In genomic region chr14:59407246-59407615, GRCh38 we compare ENCODE assay signal across 10 cellular contexts. TPM values are rescaled to one million over a fixed set of nuclear protein-coding genes. Genes with fewer than 3 reads are reported as not detected.
A peak's percentile ranks its signal among the peaks of the same experiment; 100 is the strongest.
DNase-seq lines count a peak whose midpoint lies in the region; FAIRE-seq and TF ChIP-seq lines count a peak whose summit lies in the region.
"Had no signal": no experiment of that assay in that cellular context is flagged by ENCODE, and none has a peak within 500 bp of the region (broad histone marks: within the 10 kb centered on the region; RNA-seq: fewer than 3 reads in every experiment).

No MANE protein-coding gene starts in this region.

- peaks cover 13% of the 10 kb centered on the region for H3K9me3 Mint-ChIP-seq in activated naive CD4-positive, alpha-beta T cell treated with anti-CD3 and anti-CD28 coated beads for 36 hours

- H3K4me1 Mint-ChIP-seq in activated naive CD4-positive, alpha-beta T cell treated with anti-CD3 and anti-CD28 coated beads for 36 hours (ENCODE audit: low read depth), result no peaks in the 10 kb centered on the region
- H3K4me1 Mint-ChIP-seq: T-helper 17 cell had no signal

- no peak for FAIRE-seq in GM12892 (lab: Jason Lieb, UNC)

- H3K27me3 Mint-ChIP-seq in activated naive CD4-positive, alpha-beta T cell treated with anti-CD3 and anti-CD28 coated beads for 36 hours (ENCODE audit: low read depth), result peaks cover 18% of the 10 kb centered on the region

- H3K36me3 Mint-ChIP-seq in activated naive CD4-positive, alpha-beta T cell treated with anti-CD3 and anti-CD28 coated beads for 36 hours (ENCODE audit: low read depth), result peaks cover 2% of the 10 kb centered on the region

- CTCF ChIA-PET in activated naive CD4-positive, alpha-beta T cell treated with anti-CD3 and anti-CD28 coated beads for 36 hours (lab: Charles Lee), result no interaction called here

- intact Hi-C loops in activated naive CD4-positive, alpha-beta T cell treated with anti-CD3 and anti-CD28 coated beads for 36 hours (cut with micrococcal nuclease), result no loop called here

- H3K27ac Mint-ChIP-seq in activated naive CD4-positive, alpha-beta T cell treated with anti-CD3 and anti-CD28 coated beads for 36 hours, result no peak overlapping the region
- H3K27ac Mint-ChIP-seq: T-helper 17 cell had no signal

- no peak overlapping the region for H3K4me3 Mint-ChIP-seq in activated naive CD4-positive, alpha-beta T cell treated with anti-CD3 and anti-CD28 coated beads for 36 hours
- H3K4me3 Mint-ChIP-seq: IgD-negative memory B cell, T-helper 17 cell had no signal

- TF ChIP-seq POLR2A in GM12892 (IDR thresholded peaks at IDR 0.05; ENCODE audit: low read depth, low read length), result no peak

- DNase-seq in M059J (ENCODE audit: low read depth) (peak; percentile 88), dedifferentiated amniotic fluid mesenchymal stem cell (ENCODE audit: extremely low spot score) (peak; percentile 84), kidney tubule cell (ENCODE audit: low spot score) (peak; percentile 32), stromal cell of bone marrow (ENCODE audit: low read depth) (peak; percentile 94), GM12892 (ENCODE audit: insufficient read length) (no peak)
- no peak for DNase-seq in activated naive CD4-positive, alpha-beta T cell treated with anti-CD3 and anti-CD28 coated beads for 36 hours
- no peak for DNase-seq in stimulated activated CD4-positive, alpha-beta T cell treated with anti-CD3 and anti-CD28 coated beads, Interleukin-12 subunit alpha, Interleukin-12 subunit beta, amount 100 ng/mL, for 4 hours
- DNase-seq in stimulated activated CD4-positive, alpha-beta T cell treated with anti-CD3 and anti-CD28 coated beads, Interleukin-15, amount 100 ng/mL, for 24 hours, result no peak
- DNase-seq: T-helper 17 cell had no signal

RNA-seq across cellular contexts. Expression of gene GPR135, which starts 57.9 kb away (rescaled TPM):
- 0.79 and 1.3 TPM in 2 replicates for total RNA-seq in M059J (2014; rRNA removed; shearing (Covaris generic))
- total RNA-seq in activated naive CD4-positive, alpha-beta T cell treated with anti-CD3 and anti-CD28 coated beads for 36 hours, result under 1 TPM; 0.64 to 0.67 TPM
- polyA plus RNA-seq in GM12892 (2012; ENCODE audit: missing spikeins), result 0.30 TPM

Comparison
In these comparisons a context has a peak if more than half of its experiments do, and no peak if none do; other contexts are left out.
1. DNase-seq: peak in M059J (single experiment), dedifferentiated amniotic fluid mesenchymal stem cell (single experiment), kidney tubule cell (single experiment) and stromal cell of bone marrow (single experiment); none in activated naive CD4-positive, alpha-beta T cell treated with anti-CD3 and anti-CD28 coated beads for 36 hours (single experiment), stimulated activated CD4-positive, alpha-beta T cell treated with anti-CD3 and anti-CD28 coated beads, Interleukin-12 subunit alpha, Interleukin-12 subunit beta, amount 100 ng/mL, for 4 hours (single experiment), stimulated activated CD4-positive, alpha-beta T cell treated with anti-CD3 and anti-CD28 coated beads, Interleukin-15, amount 100 ng/mL, for 24 hours (single experiment) and GM12892 (single experiment).